ENCODE assay signal across 17 cellular contexts in genomic region chr21:15667010-15667409, GRCh38.
DNase-seq lines count a peak whose midpoint lies in the region; ATAC-seq and TF ChIP-seq lines count a peak whose summit lies in the region.
"Had no signal": no experiment of that assay in that cellular context is flagged by ENCODE, and none has a peak within 500 bp of the region (broad histone marks: within the 10 kb centered on the region; RNA-seq: fewer than 3 reads in every experiment).

No MANE protein-coding gene starts in this region.

- DNase-seq in HFFc6 (peak; percentile 11), astrocyte of the spinal cord (ENCODE audit: low read depth, low spot score) (peak; percentile 49), foreskin fibroblast (peak; percentile 29 to 64), lower lobe of right lung (no peak), colonic mucosa (no peak), DMS79 treated with DMSO at 0.1 percent for 48 hours (lab: John Stamatoyannopoulos, UW) (no peak), inferior parietal cortex (ENCODE audit: extremely low spot score) (no peak)
- DNase-seq: activated CD4-positive, alpha-beta T cell treated with anti-CD3 and anti-CD28 coated beads for 1 hour; activated CD8-positive, alpha-beta memory T cell treated with anti-CD3 and anti-CD28 coated beads, Interleukin-2, amount 50 U/mL, for 4 hours; activated naive CD4-positive, alpha-beta T cell treated with Interleukin-2 at 50 U/mL for 16 hours; body of pancreas; CD8-positive, alpha-beta memory T cell; GOT3 had no signal

- H3K27ac Mint-ChIP-seq in HFFc6: no peak overlapping the region
- H3K27ac Mint-ChIP-seq: CD8-positive, alpha-beta memory T cell; mesothelial cell of epicardium had no signal

- no peaks in the 10 kb centered on the region for H3K4me1 ChIP-seq in lower lobe of right lung
- H3K4me1 ChIP-seq in colonic mucosa: no peaks in the 10 kb centered on the region
- H3K4me1 ChIP-seq: SJSA1 had no signal

- H3K4me1 Mint-ChIP-seq in HFFc6 (ENCODE audit: low read depth): peaks cover 29% of the 10 kb centered on the region
- H3K4me1 Mint-ChIP-seq: CD8-positive, alpha-beta memory T cell had no signal

- in situ Hi-C loops in astrocyte of the spinal cord (cut with HindIII; ENCODE audit: low sequenced_read_pairs): no loop called here

- H3K36me3 ChIP-seq in lower lobe of right lung (no peaks in the 10 kb centered on the region), colonic mucosa (no peaks in the 10 kb centered on the region)
- H3K36me3 ChIP-seq: neutrophil, SJSA1 had no signal

- no peaks in the 10 kb centered on the region for H3K27me3 Mint-ChIP-seq in HFFc6 (ENCODE audit: insufficient read depth)

- no peak overlapping the region for H3K4me3 Mint-ChIP-seq in HFFc6
- H3K4me3 Mint-ChIP-seq: CD8-positive, alpha-beta memory T cell; mesothelial cell of epicardium had no signal

- no peaks in the 10 kb centered on the region for H3K9me3 ChIP-seq in lower lobe of right lung
- H3K9me3 ChIP-seq in colonic mucosa: no peaks in the 10 kb centered on the region
- H3K9me3 ChIP-seq: body of pancreas, neutrophil, SJSA1 had no signal

- H3K27me3 ChIP-seq in lower lobe of right lung (ENCODE audit: low read depth) (no peaks in the 10 kb centered on the region), colonic mucosa (no peaks in the 10 kb centered on the region)
- H3K27me3 ChIP-seq: body of pancreas, neutrophil, SJSA1 had no signal

- no peak overlapping the region for H3K27ac ChIP-seq in lower lobe of right lung
- no peak overlapping the region for H3K27ac ChIP-seq in colonic mucosa
- H3K27ac ChIP-seq: body of pancreas, neutrophil, SJSA1 had no signal

- ATAC-seq in lower lobe of right lung: no peak
- ATAC-seq: body of pancreas, sciatic nerve had no signal

- no peak overlapping the region for H3K4me3 ChIP-seq in astrocyte of the spinal cord (ENCODE audit: low read depth, low read length)
- H3K4me3 ChIP-seq in foreskin fibroblast (ENCODE audit: low read depth in 1 of 2, low read length in 2 of 2): no peak overlapping the region
- H3K4me3 ChIP-seq in lower lobe of right lung: no peak overlapping the region
- no peak overlapping the region for H3K4me3 ChIP-seq in colonic mucosa
- H3K4me3 ChIP-seq: body of pancreas, SJSA1 had no signal

- intact Hi-C loops in lower lobe of right lung (cut with DNase I): no loop called here
- intact Hi-C loops in colonic mucosa (cut with DNase I): no loop called here

- no peak overlapping the region for H3K9ac ChIP-seq in colonic mucosa (ENCODE audit: low read depth in 2 of 2, low read length in 2 of 2)

- TF ChIP-seq CTCF in HFFc6 (IDR thresholded peaks at IDR 0.05) (no peak), astrocyte of the spinal cord (IDR thresholded peaks at IDR 0.05; ENCODE audit: low read depth, low read length) (no peak), foreskin fibroblast (IDR thresholded peaks at IDR 0.05; ENCODE audit: low read depth, low read length) (no peak), lower lobe of right lung (IDR thresholded peaks at IDR 0.05) (no peak), colonic mucosa (IDR thresholded peaks at IDR 0.05) (no peak)

- no peaks in the 10 kb centered on the region for H3K36me3 Mint-ChIP-seq in HFFc6 (ENCODE audit: low read depth)
- H3K36me3 Mint-ChIP-seq: mesothelial cell of epicardium had no signal

- no peaks in the 10 kb centered on the region for H3K9me3 Mint-ChIP-seq in HFFc6
- H3K9me3 Mint-ChIP-seq: CD8-positive, alpha-beta memory T cell; mesothelial cell of epicardium had no signal

Comparison
In these comparisons a context has a peak if more than half of its experiments do, and no peak if none do; other contexts are left out.
1. DNase-seq: peak in HFFc6 (single experiment), astrocyte of the spinal cord (single experiment) and foreskin fibroblast (2 of 2); none in lower lobe of right lung (single experiment), colonic mucosa (single experiment), DMS79 treated with DMSO at 0.1 percent for 48 hours (single experiment) and inferior parietal cortex (single experiment).